ENCODE assay signal across 1 cellular context in the genomic region with DNA sequence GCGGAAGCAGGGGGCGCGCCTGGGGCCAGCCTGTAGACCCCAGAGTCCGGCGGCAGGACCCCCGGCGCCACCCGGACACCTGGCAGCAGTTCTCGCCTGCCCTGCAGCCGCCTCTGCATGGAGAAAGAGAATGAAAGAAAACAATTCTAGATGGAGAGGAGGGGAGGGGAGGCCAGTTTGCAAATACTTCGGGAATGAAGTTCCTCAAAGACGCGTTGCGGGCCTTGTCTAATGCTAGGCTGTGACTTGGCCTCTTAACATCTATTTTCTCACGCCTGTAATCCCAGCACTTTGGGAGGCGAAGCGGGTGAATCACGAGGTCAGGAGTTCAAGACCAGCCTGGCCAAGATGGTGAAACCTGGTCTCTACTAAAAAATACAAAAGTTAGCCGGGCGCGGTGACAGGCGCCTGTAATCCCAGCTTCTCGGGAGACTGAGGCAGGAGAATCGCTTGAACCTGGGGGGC.
TF ChIP-seq lines count a peak whose summit lies in the region.

No MANE protein-coding gene starts in this region.

TF ChIP-seq in SK-N-SH treated with all-trans-retinoic acid at 6 μM for 48 hours, 23 proteins besides CTCF, POLR2A, EP300 and RAD21 (continued from another document):
- TF ChIP-seq, protein P1, sequence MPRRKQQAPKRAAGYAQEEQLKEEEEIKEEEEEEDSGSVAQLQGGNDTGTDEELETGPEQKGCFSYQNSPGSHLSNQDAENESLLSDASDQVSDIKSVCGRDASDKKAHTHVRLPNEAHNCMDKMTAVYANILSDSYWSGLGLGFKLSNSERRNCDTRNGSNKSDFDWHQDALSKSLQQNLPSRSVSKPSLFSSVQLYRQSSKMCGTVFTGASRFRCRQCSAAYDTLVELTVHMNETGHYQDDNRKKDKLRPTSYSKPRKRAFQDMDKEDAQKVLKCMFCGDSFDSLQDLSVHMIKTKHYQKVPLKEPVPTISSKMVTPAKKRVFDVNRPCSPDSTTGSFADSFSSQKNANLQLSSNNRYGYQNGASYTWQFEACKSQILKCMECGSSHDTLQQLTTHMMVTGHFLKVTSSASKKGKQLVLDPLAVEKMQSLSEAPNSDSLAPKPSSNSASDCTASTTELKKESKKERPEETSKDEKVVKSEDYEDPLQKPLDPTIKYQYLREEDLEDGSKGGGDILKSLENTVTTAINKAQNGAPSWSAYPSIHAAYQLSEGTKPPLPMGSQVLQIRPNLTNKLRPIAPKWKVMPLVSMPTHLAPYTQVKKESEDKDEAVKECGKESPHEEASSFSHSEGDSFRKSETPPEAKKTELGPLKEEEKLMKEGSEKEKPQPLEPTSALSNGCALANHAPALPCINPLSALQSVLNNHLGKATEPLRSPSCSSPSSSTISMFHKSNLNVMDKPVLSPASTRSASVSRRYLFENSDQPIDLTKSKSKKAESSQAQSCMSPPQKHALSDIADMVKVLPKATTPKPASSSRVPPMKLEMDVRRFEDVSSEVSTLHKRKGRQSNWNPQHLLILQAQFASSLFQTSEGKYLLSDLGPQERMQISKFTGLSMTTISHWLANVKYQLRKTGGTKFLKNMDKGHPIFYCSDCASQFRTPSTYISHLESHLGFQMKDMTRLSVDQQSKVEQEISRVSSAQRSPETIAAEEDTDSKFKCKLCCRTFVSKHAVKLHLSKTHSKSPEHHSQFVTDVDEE (CRISPR knock-in tag; IDR thresholded peaks at IDR 0.05): no peak
- TF ChIP-seq, protein P2, sequence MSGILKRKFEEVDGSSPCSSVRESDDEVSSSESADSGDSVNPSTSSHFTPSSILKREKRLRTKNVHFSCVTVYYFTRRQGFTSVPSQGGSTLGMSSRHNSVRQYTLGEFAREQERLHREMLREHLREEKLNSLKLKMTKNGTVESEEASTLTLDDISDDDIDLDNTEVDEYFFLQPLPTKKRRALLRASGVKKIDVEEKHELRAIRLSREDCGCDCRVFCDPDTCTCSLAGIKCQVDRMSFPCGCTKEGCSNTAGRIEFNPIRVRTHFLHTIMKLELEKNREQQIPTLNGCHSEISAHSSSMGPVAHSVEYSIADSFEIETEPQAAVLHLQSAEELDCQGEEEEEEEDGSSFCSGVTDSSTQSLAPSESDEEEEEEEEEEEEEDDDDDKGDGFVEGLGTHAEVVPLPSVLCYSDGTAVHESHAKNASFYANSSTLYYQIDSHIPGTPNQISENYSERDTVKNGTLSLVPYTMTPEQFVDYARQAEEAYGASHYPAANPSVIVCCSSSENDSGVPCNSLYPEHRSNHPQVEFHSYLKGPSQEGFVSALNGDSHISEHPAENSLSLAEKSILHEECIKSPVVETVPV (CRISPR knock-in tag; IDR thresholded peaks at IDR 0.05): no peak
- no peak for TF ChIP-seq RARB (CRISPR knock-in tag; IDR thresholded peaks at IDR 0.05)
TF ChIP-seq in SK-N-SH treated with all-trans-retinoic acid at 6 μM for 48 hours: peak in this region for 0.
